In the genomic region with DNA sequence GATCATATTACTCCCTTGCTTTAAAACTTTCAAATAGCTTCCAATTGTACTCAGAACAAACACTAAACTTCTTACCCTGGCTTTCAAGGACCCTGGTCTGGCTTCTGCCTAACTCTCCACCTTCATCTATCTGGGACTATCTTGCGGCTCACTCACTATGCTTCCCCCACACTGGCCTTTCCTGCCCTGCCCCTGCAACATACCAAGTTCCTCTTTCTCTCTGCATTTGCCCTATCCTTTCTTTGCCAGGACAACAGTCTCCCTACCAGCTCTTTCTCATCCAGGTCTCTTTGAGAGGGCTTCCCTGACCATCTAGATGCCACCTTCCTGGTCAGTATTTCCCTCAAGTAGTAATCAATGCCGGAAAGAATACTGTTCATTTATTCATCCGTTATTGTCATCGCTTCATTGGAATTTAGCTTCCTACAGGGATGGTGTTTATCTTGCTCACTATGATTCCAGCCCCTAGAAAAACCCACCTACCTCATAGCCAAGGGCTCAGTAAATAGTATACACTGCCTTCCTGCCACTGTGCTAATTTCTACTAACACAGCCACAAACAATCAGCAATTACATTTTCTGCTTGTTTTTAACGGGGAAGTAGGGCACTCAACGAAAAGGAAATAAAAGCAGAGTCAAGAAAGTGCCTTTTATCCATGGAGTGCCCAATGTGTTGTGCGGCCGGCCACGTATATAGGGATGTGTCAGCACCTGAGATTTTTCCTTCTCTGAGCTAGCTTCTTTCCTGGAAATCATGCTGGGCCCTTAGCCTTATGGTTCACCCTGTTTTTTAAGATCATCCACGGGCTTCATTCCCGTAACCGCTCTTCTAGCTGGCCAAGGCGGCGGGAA, we compare ENCODE assay signal across 8 cellular contexts. TPM values are rescaled to one million over a fixed set of nuclear protein-coding genes. Genes with fewer than 3 reads are reported as not detected.
A peak's percentile ranks its signal among the peaks of the same experiment; 100 is the strongest.
DNase-seq lines count a peak whose midpoint lies in the region; ATAC-seq and TF ChIP-seq lines count a peak whose summit lies in the region.

No MANE protein-coding gene starts in this region.

- TF ChIP-seq CTCF in C4-2B (conservative IDR thresholded peaks at IDR 0.05): no peak
- TF ChIP-seq CTCF in ascending aorta (IDR thresholded peaks at IDR 0.05): no peak

- H3K4me3 ChIP-seq in ascending aorta: peak overlapping the region; percentile 61 to 82

- DNase-seq in ascending aorta (ENCODE audit: low spot score in 2 of 2) (no peak), medulla oblongata (ENCODE audit: extremely low spot score) (peak; percentile 30), cerebellar nuclear complex (lab: John Stamatoyannopoulos, UW) (no peak), HuH-7 (ENCODE audit: low spot score) (no peak), NCI-H1694 (lab: John Stamatoyannopoulos, UW) (no peak)

- H3K4me1 ChIP-seq in ascending aorta: no peaks in the 10 kb centered on the region

- intact Hi-C loops in ascending aorta (cut with DNase I): loop anchor here (2.0 to 10.0 kb wide), 3 partner anchors 218 to 799 kb away; a partner anchor contains a TSS

- H3K27me3 ChIP-seq in ascending aorta: no peaks in the 10 kb centered on the region

- ATAC-seq in GM19452 (IDR thresholded peaks at IDR 0.05; ENCODE audit: unreplicated experiment) (peak; percentile 15), HG03520 (IDR thresholded peaks at IDR 0.05; ENCODE audit: unreplicated experiment) (peak; percentile 12)

- no peaks in the 10 kb centered on the region for H3K9me3 ChIP-seq in ascending aorta

- H3K27ac ChIP-seq in C4-2B (peak overlapping the region; percentile 93), ascending aorta (peak overlapping the region; percentile 68 to 78)

- no peaks in the 10 kb centered on the region for H3K36me3 ChIP-seq in ascending aorta

RNA-seq across cellular contexts. Expression of a gene that starts 0.5 kb away (rescaled TPM):
- 2.7 TPM for total RNA-seq in ascending aorta
